16 cellular contexts compared by ENCODE assay signal in the genomic region with DNA sequence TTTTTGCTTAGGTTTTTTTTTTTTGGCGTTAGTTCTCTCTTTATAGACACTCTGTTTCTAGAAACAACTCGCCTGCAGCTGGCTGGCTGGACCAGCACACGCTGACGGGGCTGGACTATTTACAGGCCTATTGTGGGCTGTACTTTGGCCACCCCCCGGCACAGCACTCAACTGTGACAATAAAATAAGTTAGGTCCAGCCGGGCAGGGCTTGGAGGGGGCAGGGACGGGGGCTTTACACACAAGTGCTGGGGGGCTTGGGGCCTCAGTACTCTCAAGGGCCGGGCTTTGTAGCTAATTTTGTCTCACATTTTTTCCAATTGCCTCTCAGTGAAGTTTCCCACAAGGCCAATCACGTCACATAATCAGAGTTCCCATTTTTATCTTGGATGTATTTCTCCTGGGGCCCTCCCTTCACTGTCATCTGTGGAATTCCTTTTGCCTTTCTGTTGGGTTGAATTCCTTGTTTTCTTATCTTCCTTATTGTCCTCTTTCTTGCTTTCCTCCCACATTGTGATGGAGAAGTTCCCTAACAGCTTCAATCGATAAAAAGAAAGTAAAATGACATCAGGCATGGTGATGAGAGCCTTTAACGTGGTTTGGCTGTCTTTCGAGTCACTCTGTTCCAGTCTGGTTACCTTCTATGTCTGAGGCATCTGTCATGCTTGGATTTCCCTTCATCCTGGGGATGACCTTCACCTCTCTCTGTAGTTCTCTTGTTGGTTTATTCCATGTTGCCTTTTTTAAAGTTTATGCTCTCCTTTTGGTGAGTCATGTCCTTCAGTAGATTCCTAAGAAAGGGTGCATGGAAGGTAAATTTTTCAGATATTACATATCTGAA. TPM values are rescaled to one million over a fixed set of nuclear protein-coding genes. Genes with fewer than 3 reads are reported as not detected.
DNase-seq lines count a peak whose midpoint lies in the region; ATAC-seq and TF ChIP-seq lines count a peak whose summit lies in the region.
"Had no signal": no experiment of that assay in that cellular context is flagged by ENCODE, and none has a peak within 500 bp of the region (broad histone marks: within the 10 kb centered on the region; RNA-seq: fewer than 3 reads in every experiment).

No MANE protein-coding gene starts in this region.

- H3K27me3 ChIP-seq in endodermal cell (ENCODE audit: control insufficient read depth, insufficient read depth, low read length, poor library complexity, severe bottlenecking) (no peaks in the 10 kb centered on the region), spleen (replicated peaks in 1 of 7) (no peaks in the 10 kb centered on the region)
- H3K27me3 ChIP-seq: pancreas, uterus had no signal

- no peak overlapping the region for H3K27ac Mint-ChIP-seq in endodermal cell
- H3K27ac Mint-ChIP-seq: activated B cell treated with CpG ODN at 0.5 μM for 24 hours; activated naive CD8-positive, alpha-beta T cell treated with anti-CD3 and anti-CD28 coated beads, Interleukin-2, amount 10 ng/mL, durations not matched to agents 7 days and 5 days had no signal

- no peak for TF ChIP-seq POLR2A in spleen (IDR thresholded peaks at IDR 0.05)

- H3K4me1 ChIP-seq in endodermal cell (ENCODE audit: control insufficient read depth, insufficient read depth, low read length) (no peaks in the 10 kb centered on the region), spleen (no peaks in the 10 kb centered on the region)
- H3K4me1 ChIP-seq: uterus had no signal

- H3K4me3 ChIP-seq in endodermal cell (ENCODE audit: low read length) (no peak overlapping the region), spleen (no peak overlapping the region)
- H3K4me3 ChIP-seq: pancreas, uterus had no signal

- H3K36me3 Mint-ChIP-seq in endodermal cell (ENCODE audit: low read depth), result no peaks in the 10 kb centered on the region

- H3K9me3 ChIP-seq in endodermal cell (ENCODE audit: control insufficient read depth, low read length), result no peaks in the 10 kb centered on the region
- no peaks in the 10 kb centered on the region for H3K9me3 ChIP-seq in spleen
- H3K9me3 ChIP-seq: pancreas, uterus had no signal

- H3K27ac ChIP-seq in endodermal cell (ENCODE audit: low read depth, low read length) (peak overlapping the region; percentile 45), spleen (no peak overlapping the region)
- H3K27ac ChIP-seq: pancreas, uterus had no signal

- TF ChIP-seq CTCF in endodermal cell (conservative IDR thresholded peaks at IDR 0.05) (no peak), spleen (IDR thresholded peaks at IDR 0.05 in 8 of 11, conservative IDR thresholded peaks at IDR 0.05 in 3 of 11) (no peak)

- H3K9me3 Mint-ChIP-seq in endodermal cell, result no peaks in the 10 kb centered on the region
- H3K9me3 Mint-ChIP-seq: activated B cell treated with CpG ODN at 0.5 μM for 24 hours; activated naive CD8-positive, alpha-beta T cell treated with anti-CD3 and anti-CD28 coated beads, Interleukin-2, amount 10 ng/mL, durations not matched to agents 7 days and 5 days had no signal

- no peak overlapping the region for H3K9ac ChIP-seq in endodermal cell (ENCODE audit: extremely low read depth, low read length, poor library complexity, severe bottlenecking)

- H3K27me3 Mint-ChIP-seq in endodermal cell (ENCODE audit: insufficient read depth), result no peaks in the 10 kb centered on the region
- H3K27me3 Mint-ChIP-seq: activated B cell treated with CpG ODN at 0.5 μM for 24 hours; activated naive CD8-positive, alpha-beta T cell treated with anti-CD3 and anti-CD28 coated beads, Interleukin-2, amount 10 ng/mL, durations not matched to agents 7 days and 5 days had no signal

- H3K4me3 Mint-ChIP-seq in endodermal cell, result no peak overlapping the region
- H3K4me3 Mint-ChIP-seq: activated B cell treated with CpG ODN at 0.5 μM for 24 hours; activated naive CD8-positive, alpha-beta T cell treated with anti-CD3 and anti-CD28 coated beads, Interleukin-2, amount 10 ng/mL, durations not matched to agents 7 days and 5 days had no signal

- peaks cover 22% of the 10 kb centered on the region for H3K4me1 Mint-ChIP-seq in endodermal cell
- H3K4me1 Mint-ChIP-seq: activated B cell treated with CpG ODN at 0.5 μM for 24 hours had no signal

- WGBS in endodermal cell (ENCODE audit: insufficient coverage in 1 of 2, insufficient read length in 1 of 2), 2 experiments, result 43 to 80% methylated on average over 5 to 12 of the region's 12 CpGs
- WGBS in spleen, 5 donors, result 68 to 82% (median 75%) methylated on average over 12 of the region's 12 CpGs

- peak; percentile 50 for DNase-seq in HuH-7 (ENCODE audit: low spot score)
- no peak for DNase-seq in endodermal cell
- DNase-seq in left colon, result peak in 1 of 2 donors; percentile 30
- DNase-seq in spleen, result peak; percentile 45
- DNase-seq: activated B cell treated with CpG ODN at 0.5 μM for 24 hours; activated CD8-positive, alpha-beta memory T cell treated with anti-CD3 and anti-CD28 coated beads, Interleukin-2, amount 50 U/mL, for 48 hours; activated naive CD8-positive, alpha-beta T cell treated with anti-CD3 and anti-CD28 coated beads, Interleukin-2, amount 10 ng/mL, durations not matched to agents 7 days and 5 days; C1 segment of cervical spinal cord; mesenchymal stem cell; MV-4-11; pancreas; stimulated activated CD4-positive, alpha-beta T cell treated with anti-CD3 and anti-CD28 coated beads, Interleukin-1b, Interleukin-23, amount 100 ng/mL, for 48 hours had no signal

- intact Hi-C loops in left colon (cut with DNase I, micrococcal nuclease) (no loop called here), spleen (cut with DNase I; ENCODE audit: low total_unique reads) (no loop called here)

- H3K36me3 ChIP-seq in endodermal cell (ENCODE audit: control insufficient read depth, insufficient read depth, low read length) (no peaks in the 10 kb centered on the region), spleen (no peaks in the 10 kb centered on the region)
- H3K36me3 ChIP-seq: pancreas, uterus had no signal

- ATAC-seq in left colon, result peak; percentile 82
- no peak for ATAC-seq in GM21619 (IDR thresholded peaks at IDR 0.05; ENCODE audit: unreplicated experiment)
- ATAC-seq in HG03097 (IDR thresholded peaks at IDR 0.05; ENCODE audit: low FRiP score, unreplicated experiment), result no peak
- no peak for ATAC-seq in GM19467 (IDR thresholded peaks at IDR 0.05; ENCODE audit: unreplicated experiment)

RNA-seq across cellular contexts. Expression of gene CMTM7, which starts 44.1 kb away (rescaled TPM):
- total RNA-seq in endodermal cell, result 10 to 100 TPM; 11.1 TPM
- 32.5 TPM for polyA plus RNA-seq in endodermal cell (2013, experiment 1 of 2)
- 32.2 TPM for polyA plus RNA-seq in endodermal cell (2013, experiment 2 of 2)
- total RNA-seq in left colon, result 1 to 10 TPM; 5.8 to 7.4 TPM
- total RNA-seq in spleen, result 10 to 100 TPM; 42.4 to 92.0 (median 48.6) TPM
- 10 to 100 TPM; 27.6 to 38.3 (median 32.8) TPM for polyA plus RNA-seq in spleen
